18 cellular contexts compared by ENCODE assay signal in genomic region chr5:146034127-146034526, GRCh38.
"Had no signal": no experiment of that assay in that cellular context is flagged by ENCODE, and none has a peak within 500 bp of the region (broad histone marks: within the 10 kb centered on the region; RNA-seq: fewer than 3 reads in every experiment).

No MANE protein-coding gene starts in this region.

- H3K27ac ChIP-seq: left lung, pancreas, sigmoid colon, stomach, testis, upper lobe of right lung had no signal

- DNase-seq: activated CD4-positive, alpha-beta T cell treated with anti-CD3 and anti-CD28 coated beads, Interleukin-2, amount 10 ng/mL, durations not matched to agents 7 days and 5 days; activated CD8-positive, alpha-beta memory T cell treated with anti-CD3 and anti-CD28 coated beads, Interleukin-2, amount 50 U/mL, for 48 hours; activated gamma-delta T cell; activated T-cell treated with anti-CD3 and anti-CD28 coated beads, Interleukin-2, amount 50 U/mL, for 72 hours; amniotic stem cell; kidney; mammary epithelial cell; naive thymus-derived CD4-positive, alpha-beta T cell; pancreas; sigmoid colon; stimulated activated CD4-positive, alpha-beta T cell treated with anti-CD3 and anti-CD28 coated beads, Interleukin-2, amount 100 ng/mL, for 24 hours; stomach; testis; upper lobe of right lung had no signal

- H3K36me3 ChIP-seq: left lung, pancreas, sigmoid colon, stomach, upper lobe of right lung had no signal

- H3K9me3 ChIP-seq: left lung, pancreas, sigmoid colon, stomach, testis, upper lobe of right lung had no signal

- H3K4me3 ChIP-seq: left lung, pancreas, sigmoid colon, stomach, testis, upper lobe of right lung had no signal

- ATAC-seq: activated naive CD4-positive, alpha-beta T cell treated with anti-CD3 and anti-CD28 coated beads, Interleukin-2, amount 50 U/mL, for 72 hours; activated T-cell treated with anti-CD3 and anti-CD28 coated beads, Interleukin-2, amount 50 U/mL, for 72 hours; esophagus mucosa; left lung; naive thymus-derived CD4-positive, alpha-beta T cell; pancreas; upper lobe of right lung had no signal

- FAIRE-seq: colon, kidney, pancreas had no signal

- H3K27me3 ChIP-seq: left lung, pancreas, sigmoid colon, stomach, testis, upper lobe of right lung had no signal

- H3K4me1 ChIP-seq: left lung, pancreas, sigmoid colon, testis, upper lobe of right lung had no signal
